ENCODE assay signal across 16 cellular contexts in the genomic region with DNA sequence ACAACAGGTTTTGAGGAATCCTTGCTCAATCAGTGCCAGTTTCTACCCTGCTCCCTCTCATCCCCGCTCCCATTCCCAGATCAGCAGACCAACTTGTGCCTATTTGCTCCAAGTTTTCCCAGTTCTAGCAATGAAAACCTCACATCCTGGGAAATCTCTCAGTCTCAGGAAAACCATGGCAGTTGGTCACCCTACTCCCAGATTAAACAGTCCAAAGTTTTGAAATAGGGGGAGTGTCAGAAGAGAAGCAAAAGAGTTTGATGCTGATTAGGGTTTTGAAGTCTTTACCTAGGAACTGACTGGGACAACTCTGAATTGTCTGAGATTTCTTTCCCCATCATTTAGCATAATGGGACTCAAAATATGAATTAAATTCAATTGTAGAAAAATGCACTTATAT.
A peak's percentile ranks its signal among the peaks of the same experiment; 100 is the strongest.
DNase-seq lines count a peak whose midpoint lies in the region; ATAC-seq, FAIRE-seq and TF ChIP-seq lines count a peak whose summit lies in the region.
"Had no signal": no experiment of that assay in that cellular context is flagged by ENCODE, and none has a peak within 500 bp of the region (broad histone marks: within the 10 kb centered on the region; RNA-seq: fewer than 3 reads in every experiment).

No MANE protein-coding gene starts in this region.

- intact Hi-C loops in natural killer cell (cut with micrococcal nuclease), result no loop called here
- intact Hi-C loops in endothelial cell of umbilical vein (cut with micrococcal nuclease), result loop anchor here (10.0 kb wide), 1 partner anchor 361 kb away; the partner anchor contains the start of gene SCAF11

- POLR2A ChIA-PET in endothelial cell of umbilical vein (lab: Charles Lee), result no interaction called here

- H3K27me3 ChIP-seq in endothelial cell of umbilical vein (ENCODE audit: control insufficient read depth in 2 of 2, insufficient read depth in 2 of 2, low read length in 2 of 2), result peaks cover 0 to 12% of the 10 kb centered on the region in 2 experiments
- no peaks in the 10 kb centered on the region for H3K27me3 ChIP-seq in neural progenitor cell
- H3K27me3 ChIP-seq: BLaER1 had no signal

- dilution Hi-C loops in endothelial cell of umbilical vein (cut with MboI; ENCODE audit: extremely low pct_ligation_motif_present, low sequenced_read_pairs), result no loop called here

- H3K27ac ChIP-seq in endothelial cell of umbilical vein (ENCODE audit: insufficient read depth, low read depth, low read length) (no peak overlapping the region), neural progenitor cell (no peak overlapping the region)
- H3K27ac ChIP-seq: BLaER1 had no signal

- H3K4me1 ChIP-seq in endothelial cell of umbilical vein (ENCODE audit: control insufficient read depth, extremely low read depth, insufficient read depth, low read length) (peaks cover 17% of the 10 kb centered on the region), neural progenitor cell (peaks cover 16% of the 10 kb centered on the region)
- H3K4me1 ChIP-seq: BLaER1 had no signal

- H3K9me3 ChIP-seq in endothelial cell of umbilical vein (replicated peaks; ENCODE audit: control insufficient read depth, insufficient read depth, low read length) (no peaks in the 10 kb centered on the region), neural progenitor cell (ENCODE audit: low read depth) (no peaks in the 10 kb centered on the region)
- H3K9me3 ChIP-seq: BLaER1 had no signal

- no peaks in the 10 kb centered on the region for H3K9me3 Mint-ChIP-seq in natural killer cell treated with Interleukin-12 subunit alpha and Interleukin-12 subunit beta and Interleukin-15 and Interleukin-18, amount 100 ng/mL, for 72 hours
- no peaks in the 10 kb centered on the region for H3K9me3 Mint-ChIP-seq in natural killer cell
- no peaks in the 10 kb centered on the region for H3K9me3 Mint-ChIP-seq in neural progenitor cell
- H3K9me3 Mint-ChIP-seq: CD14-positive monocyte; CD4-positive, alpha-beta memory T cell; H9 had no signal

- CTCF ChIA-PET in endothelial cell of umbilical vein (lab: Charles Lee), result interaction anchor here (1.2 kb wide), 1 partner anchor 22 kb away, joined by 3 read pairs; no protein-coding TSS in a partner anchor

- no peaks in the 10 kb centered on the region for H3K9me1 ChIP-seq in endothelial cell of umbilical vein (replicated peaks; ENCODE audit: control insufficient read depth, extremely low read depth, insufficient read depth, low read length)

- H3K4me3 ChIP-seq in endothelial cell of umbilical vein (replicated peaks in 1 of 3; ENCODE audit: insufficient read depth in 1 of 3, low read depth in 1 of 3, low read length in 3 of 3) (no peak overlapping the region), neural progenitor cell (no peak overlapping the region)
- H3K4me3 ChIP-seq: BLaER1 had no signal

- H4K20me1 ChIP-seq in endothelial cell of umbilical vein (replicated peaks; ENCODE audit: control insufficient read depth, extremely low read depth, insufficient read depth, low read length) (no peaks in the 10 kb centered on the region), neural progenitor cell (ENCODE audit: low read depth) (no peaks in the 10 kb centered on the region)
- H4K20me1 ChIP-seq: BLaER1 had no signal

- H3F3A ChIP-seq in neural progenitor cell (ENCODE audit: low read depth), result peaks cover 10% of the 10 kb centered on the region

- H3K36me3 Mint-ChIP-seq in natural killer cell treated with Interleukin-12 subunit alpha and Interleukin-12 subunit beta and Interleukin-15 and Interleukin-18, amount 100 ng/mL, for 72 hours, result no peaks in the 10 kb centered on the region
- no peaks in the 10 kb centered on the region for H3K36me3 Mint-ChIP-seq in natural killer cell
- H3K36me3 Mint-ChIP-seq in neural progenitor cell, result no peaks in the 10 kb centered on the region
- H3K36me3 Mint-ChIP-seq: CD14-positive monocyte; CD4-positive, alpha-beta memory T cell had no signal

- no peak for TF ChIP-seq POLR2A in endothelial cell of umbilical vein (IDR thresholded peaks at IDR 0.05; ENCODE audit: low read depth, low read length)

- peak; percentile 44 for FAIRE-seq in endothelial cell of umbilical vein (lab: Jason Lieb, UNC)

- H3K9ac ChIP-seq in endothelial cell of umbilical vein (replicated peaks; ENCODE audit: extremely low read depth, insufficient read depth, low read length) (no peak overlapping the region), neural progenitor cell (no peak overlapping the region)
- H3K9ac ChIP-seq: BLaER1 had no signal

- H3K4me2 ChIP-seq in endothelial cell of umbilical vein (ENCODE audit: insufficient read depth, low read length) (no peak overlapping the region), neural progenitor cell (no peak overlapping the region)
- H3K4me2 ChIP-seq: BLaER1 had no signal

- H3K27me3 Mint-ChIP-seq in natural killer cell treated with Interleukin-12 subunit alpha and Interleukin-12 subunit beta and Interleukin-15 and Interleukin-18, amount 100 ng/mL, for 72 hours, result no peaks in the 10 kb centered on the region
- H3K27me3 Mint-ChIP-seq in natural killer cell (ENCODE audit: low read depth in 2 of 2) (no peaks in the 10 kb centered on the region), neural progenitor cell (ENCODE audit: insufficient read depth, low read depth) (no peaks in the 10 kb centered on the region)

- TF ChIP-seq CTCF in natural killer cell (IDR thresholded peaks at IDR 0.05) (no peak), endothelial cell of umbilical vein (IDR thresholded peaks at IDR 0.05; ENCODE audit: extremely low read depth in 1 of 2, insufficient read depth in 1 of 2, low read depth in 1 of 2, low read length in 2 of 2) (no peak), neural progenitor cell (IDR thresholded peaks at IDR 0.05) (no peak)

- DNase-seq in natural killer cell treated with Interleukin-12 subunit alpha and Interleukin-12 subunit beta and Interleukin-15 and Interleukin-18, amount 100 ng/mL, for 72 hours (ENCODE audit: low spot score), result no peak
- DNase-seq in natural killer cell (no peak), endothelial cell of umbilical vein (ENCODE audit: low read depth, low spot score) (no peak), neural progenitor cell (ENCODE audit: low spot score) (no peak), NCI-H1694 treated with DMSO at 0.1 percent for 48 hours (lab: John Stamatoyannopoulos, UW) (no peak), NCI-H510A (lab: John Stamatoyannopoulos, UW) (no peak)
- no peak for DNase-seq in activated effector memory CD4-positive, alpha-beta T cell treated with Interleukin-2 at 50 U/mL for 16 hours
- DNase-seq: 8988T; CD4-positive, alpha-beta memory T cell; DMS153; DMS79; GDM1; GOT3; H9 had no signal

- no peak overlapping the region for H2AFZ ChIP-seq in endothelial cell of umbilical vein (ENCODE audit: low read depth, low read length)
- peak overlapping the region; percentile 88 for H2AFZ ChIP-seq in neural progenitor cell (replicated peaks)

- H3K27ac Mint-ChIP-seq in natural killer cell treated with Interleukin-12 subunit alpha and Interleukin-12 subunit beta and Interleukin-15 and Interleukin-18, amount 100 ng/mL, for 72 hours, result peak overlapping the region; percentile 40 to 89
- H3K27ac Mint-ChIP-seq in natural killer cell (no peak overlapping the region), neural progenitor cell (no peak overlapping the region)
- H3K27ac Mint-ChIP-seq: CD14-positive monocyte, H9 had no signal

- peak overlapping the region; percentile 39 for H3K4me3 Mint-ChIP-seq in natural killer cell treated with Interleukin-12 subunit alpha and Interleukin-12 subunit beta and Interleukin-15 and Interleukin-18, amount 100 ng/mL, for 72 hours
- H3K4me3 Mint-ChIP-seq in natural killer cell (no peak overlapping the region), neural progenitor cell (no peak overlapping the region)
- H3K4me3 Mint-ChIP-seq: CD14-positive monocyte; CD4-positive, alpha-beta memory T cell; H9 had no signal

- no TSS peak for BruUV-seq in endothelial cell of umbilical vein (replicated peaks; lab: Mats Ljungman, UMichigan)

- H3K4me1 Mint-ChIP-seq in natural killer cell treated with Interleukin-12 subunit alpha and Interleukin-12 subunit beta and Interleukin-15 and Interleukin-18, amount 100 ng/mL, for 72 hours (ENCODE audit: low read depth in 2 of 2), result peaks cover 40 to 55% of the 10 kb centered on the region in 2 donors
- H3K4me1 Mint-ChIP-seq in natural killer cell, result no peaks in the 10 kb centered on the region
- peaks cover 4% of the 10 kb centered on the region for H3K4me1 Mint-ChIP-seq in neural progenitor cell

- H3K36me3 ChIP-seq in endothelial cell of umbilical vein (ENCODE audit: control insufficient read depth in 2 of 2, extremely low read depth in 1 of 2, insufficient read depth in 2 of 2, low read length in 2 of 2) (no peaks in the 10 kb centered on the region), neural progenitor cell (no peaks in the 10 kb centered on the region)
- H3K36me3 ChIP-seq: BLaER1 had no signal

- ATAC-seq in natural killer cell treated with Interleukin-12 subunit alpha and Interleukin-12 subunit beta and Interleukin-15 and Interleukin-18, amount 100 ng/mL, for 72 hours, result no peak
- no peak for ATAC-seq in natural killer cell

- no peaks in the 10 kb centered on the region for H3K79me2 ChIP-seq in endothelial cell of umbilical vein (ENCODE audit: control insufficient read depth, insufficient read depth, low read length)
- H3K79me2 ChIP-seq in neural progenitor cell (ENCODE audit: low read depth), result no peaks in the 10 kb centered on the region

TF ChIP-seq in endothelial cell of umbilical vein, 7 proteins besides CTCF, POLR2A, EP300 and RAD21:
- TF ChIP-seq GATA2 (IDR thresholded peaks at IDR 0.05; ENCODE audit: insufficient read depth, insufficient read length, low read depth, low read length) (no peak), POLR2AphosphoS5 (IDR thresholded peaks at IDR 0.05; ENCODE audit: insufficient read depth, low read depth, low read length) (no peak), MYC (IDR thresholded peaks at IDR 0.05; ENCODE audit: low read depth, low read length) (no peak), EZH2 (IDR thresholded peaks at IDR 0.05; ENCODE audit: borderline replicate concordance, low read depth, low read length, severe bottlenecking) (no peak), FOS (IDR thresholded peaks at IDR 0.05; ENCODE audit: borderline replicate concordance, insufficient read depth, low read length) (no peak)
- TF ChIP-seq, protein P1, sequence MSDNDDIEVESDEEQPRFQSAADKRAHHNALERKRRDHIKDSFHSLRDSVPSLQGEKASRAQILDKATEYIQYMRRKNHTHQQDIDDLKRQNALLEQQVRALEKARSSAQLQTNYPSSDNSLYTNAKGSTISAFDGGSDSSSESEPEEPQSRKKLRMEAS (IDR thresholded peaks at IDR 0.05; ENCODE audit: insufficient read depth, insufficient read length), result no peak

Comparison
In these comparisons a context has a peak if more than half of its experiments do, and no peak if none do; other contexts are left out.
1. H3K27ac Mint-ChIP-seq: peak in natural killer cell treated with Interleukin-12 subunit alpha and Interleukin-12 subunit beta and Interleukin-15 and Interleukin-18, amount 100 ng/mL, for 72 hours (2 of 2); none in natural killer cell (0 of 2) and neural progenitor cell (single experiment).